In the genomic region with DNA sequence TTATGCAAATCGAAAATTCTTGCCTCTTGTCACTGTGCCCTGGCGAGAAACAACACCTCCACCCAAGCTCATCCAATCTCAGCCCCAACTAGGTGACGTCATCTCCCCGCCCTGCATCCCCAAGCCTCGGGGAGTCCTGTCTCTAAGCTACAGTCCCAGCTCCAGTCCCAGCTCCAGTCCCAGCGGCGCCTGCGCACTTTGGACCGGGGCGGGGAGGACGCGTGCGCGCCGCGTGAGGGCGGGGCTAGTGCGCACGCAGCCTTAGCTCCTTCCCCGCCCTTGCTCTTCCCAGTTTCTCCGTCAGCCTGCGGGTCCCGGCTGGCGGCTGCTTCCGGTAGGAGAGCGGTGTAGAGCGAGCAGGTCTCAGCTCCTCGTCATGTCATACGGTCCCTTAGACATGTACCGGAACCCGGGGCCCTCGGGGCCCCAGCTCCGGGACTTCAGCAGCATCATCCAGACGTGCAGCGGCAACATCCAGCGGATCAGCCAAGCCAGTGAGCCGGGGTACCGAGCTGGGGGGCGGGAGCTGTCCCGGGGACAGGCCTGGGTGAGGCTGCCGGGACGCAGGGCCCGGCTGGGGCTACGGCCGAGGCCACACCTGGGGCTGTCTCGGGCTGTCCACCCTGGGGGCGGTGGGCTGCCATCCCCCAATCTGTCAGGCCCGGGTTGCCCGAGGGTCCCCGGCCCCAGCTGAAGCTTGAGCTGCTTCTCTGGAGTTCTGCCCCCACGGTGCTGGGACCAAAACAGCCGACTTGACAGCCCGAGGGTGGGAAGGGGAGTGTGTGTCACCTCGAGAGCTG, we compare ENCODE assay signal across 8 cellular contexts. TPM values are rescaled to one million over a fixed set of nuclear protein-coding genes. Genes with fewer than 3 reads are reported as not detected.
DNase-seq lines count a peak whose midpoint lies in the region; ATAC-seq, FAIRE-seq and TF ChIP-seq lines count a peak whose summit lies in the region.

TSS of gene STX12 (plus strand) at position 288 of the 800 bp plus-strand sequence. CDS start at position 377, 89 bp downstream.

- DNase-seq in NCI-H187 treated with DMSO at 0.1 percent for 48 hours (lab: John Stamatoyannopoulos, UW) (peak; percentile 91), anterior cingulate cortex (lab: John Stamatoyannopoulos, UW) (peak; percentile 56 to 99 (median 97)), left ventricle myocardium superior (peak; percentile 99), psoas muscle (peak; percentile 99), urothelium cell line (ENCODE audit: low spot score) (peak; percentile 99)

- no peaks in the 10 kb centered on the region for H3K9me3 ChIP-seq in psoas muscle

- intact Hi-C loops in T-helper 2 cell treated with Interferon-gamma antibody and Interleukin-4, amounts not matched to agents 100 ng/mL and 5 ng/mL, for 36 hours (cut with micrococcal nuclease): loop anchor here (1.0 to 5.0 kb wide), 5 partner anchors 48 to 541 kb away; partner anchors contain the start of genes FAM76A, IFI6, PPP1R8 and WDTC1
- intact Hi-C loops in left ventricle myocardium superior (cut with micrococcal nuclease): no loop called here
- intact Hi-C loops in psoas muscle (cut with DNase I): loop anchor here in 1 of 2 donors (5.0 kb wide), 1 partner anchor 46 kb away; the partner anchor contains the start of gene FAM76A

- ATAC-seq in GM18499 (IDR thresholded peaks at IDR 0.05; ENCODE audit: insufficient read depth, unreplicated experiment): peak; percentile 77
- peak; percentile 98 for ATAC-seq in HG02943 (IDR thresholded peaks at IDR 0.05; ENCODE audit: low read depth, unreplicated experiment)
- peak; percentile 99 for ATAC-seq in left ventricle myocardium superior
- peak; percentile 98 to 100 (median 99) for ATAC-seq in psoas muscle

- peaks cover 20% of the 10 kb centered on the region for H3K4me1 ChIP-seq in psoas muscle

- peak; percentile 46 for FAIRE-seq in urothelium cell line (lab: Jason Lieb, UNC)

- H3K36me3 ChIP-seq in psoas muscle (ENCODE audit: insufficient read depth in 1 of 2, low read depth in 1 of 2): peaks cover 0 to 16% of the 10 kb centered on the region in 2 donors

- peak within 1 kb of the TSS; percentile 98 for H3K4me3 ChIP-seq in psoas muscle

- TF ChIP-seq CTCF in psoas muscle (IDR thresholded peaks at IDR 0.05): no peak

- H3K27me3 ChIP-seq in psoas muscle (ENCODE audit: insufficient read depth in 3 of 3, low read length in 2 of 3): no peaks in the 10 kb centered on the region

- peak within 1 kb of the TSS; percentile 95 for H3K27ac ChIP-seq in psoas muscle

- WGBS in psoas muscle, 3 donors: 0% methylated on average over 36 to 54 of the region's 54 CpGs

RNA-seq across cellular contexts. Expression of gene STX12, which starts in this region (rescaled TPM):
- total RNA-seq in T-helper 2 cell treated with Interferon-gamma antibody and Interleukin-4, amounts not matched to agents 100 ng/mL and 5 ng/mL, for 36 hours: 24.5 TPM in 2 replicates
- 23.7 TPM for total RNA-seq in left ventricle myocardium superior
- 10 to 100 TPM; 19.5 to 33.6 (median 28.9) TPM for total RNA-seq in psoas muscle
- 10 to 100 TPM; 14.5 to 24.7 (median 21.0) TPM for polyA plus RNA-seq in psoas muscle

Comparison
In these comparisons a context has a peak if more than half of its experiments do, and no peak if none do; other contexts are left out.
1. Peak in every context shown above with its lines: DNase-seq, ATAC-seq, H3K4me3 ChIP-seq and H3K27ac ChIP-seq.